In the genomic region with DNA sequence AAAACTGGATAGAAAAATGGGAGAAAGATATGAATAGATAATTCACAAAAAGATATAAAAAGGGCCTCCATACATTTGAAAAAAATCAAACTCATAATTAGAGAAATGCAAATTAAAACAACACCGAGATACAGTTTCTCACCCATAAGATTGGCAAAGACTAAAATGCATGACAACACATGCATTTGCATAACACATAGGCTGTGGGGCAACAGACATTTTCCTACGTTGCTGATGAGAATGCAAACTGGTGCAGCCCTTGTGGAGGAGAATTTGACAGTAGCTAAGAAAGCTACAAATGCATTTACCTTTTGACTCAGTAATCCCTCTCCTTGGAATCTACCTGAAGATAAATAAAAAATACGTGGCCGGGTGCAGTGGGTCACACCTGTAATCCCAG, we compare ENCODE assay signal across 19 cellular contexts. TPM values are rescaled to one million over a fixed set of nuclear protein-coding genes. Genes with fewer than 3 reads are reported as not detected.
DNase-seq lines count a peak whose midpoint lies in the region; ATAC-seq, FAIRE-seq and TF ChIP-seq lines count a peak whose summit lies in the region.
"Had no signal": no experiment of that assay in that cellular context is flagged by ENCODE, and none has a peak within 500 bp of the region (broad histone marks: within the 10 kb centered on the region; RNA-seq: fewer than 3 reads in every experiment).

No MANE protein-coding gene starts in this region.

- TF ChIP-seq CTCF in K562 (IDR thresholded peaks at IDR 0.05 in 2 of 3, conservative IDR thresholded peaks at IDR 0.05 in 1 of 3; ENCODE audit: insufficient read depth in 2 of 3, low read depth in 1 of 3, low read length in 3 of 3) = no peak
- no peak for TF ChIP-seq CTCF in hepatocyte (IDR thresholded peaks at IDR 0.05; ENCODE audit: poor library complexity)

- no TSS peak for BruUV-seq in K562 (replicated peaks; lab: Mats Ljungman, UMichigan)

- H3K27me3 ChIP-seq in H7 (ENCODE audit: control insufficient read depth, insufficient read depth, low read length) (no peaks in the 10 kb centered on the region), K562 (ENCODE audit: control insufficient read depth in 2 of 2, insufficient read depth in 2 of 2, low read length in 2 of 2) (peaks cover 3 to 13% of the 10 kb centered on the region in 2 experiments; a peak in 4 of 5 replicates), hepatocyte (no peaks in the 10 kb centered on the region)
- H3K27me3 ChIP-seq: BLaER1 treated with 17β-estradiol and CSF1 and Interleukin-3, amounts not matched to agents 10 nM and 100 nM had no signal

- no peaks in the 10 kb centered on the region for H3K9me1 ChIP-seq in K562 (ENCODE audit: control insufficient read depth, insufficient read depth, low read length)

- no peak overlapping the region for H3K4me3 ChIP-seq in H7 (ENCODE audit: insufficient read depth, low read depth, low read length)
- H3K4me3 ChIP-seq in K562 = no peak overlapping the region
- H3K4me3 ChIP-seq in hepatocyte = no peak overlapping the region
- H3K4me3 ChIP-seq: BLaER1 treated with 17β-estradiol and CSF1 and Interleukin-3, amounts not matched to agents 10 nM and 100 nM; GM12878 had no signal

- FAIRE-seq in K562 (lab: Jason Lieb, UNC) = no peak
- FAIRE-seq: GM12878, GM18507, HepG2 had no signal

- no peak for ATAC-seq in K562
- ATAC-seq: GM12878, HepG2 had no signal

- H3K9me2 ChIP-seq in hepatocyte (replicated peaks; ENCODE audit: insufficient read depth) = no peaks in the 10 kb centered on the region

- TF ChIP-seq RAD21 in K562 (CRISPR knock-in tag; conservative IDR thresholded peaks at IDR 0.05 in 1 of 2, IDR thresholded peaks at IDR 0.05 in 1 of 2) = no peak

- no peaks in the 10 kb centered on the region for H3K36me3 ChIP-seq in H7 (replicated peaks; ENCODE audit: control insufficient read depth, insufficient read depth, low read length)
- no peaks in the 10 kb centered on the region for H3K36me3 ChIP-seq in K562 (ENCODE audit: control insufficient read depth, insufficient read depth, low read length)
- H3K36me3 ChIP-seq in hepatocyte (replicated peaks; ENCODE audit: insufficient read depth, low read depth) = no peaks in the 10 kb centered on the region
- H3K36me3 ChIP-seq: BLaER1 treated with 17β-estradiol and CSF1 and Interleukin-3, amounts not matched to agents 10 nM and 100 nM had no signal

- POLR2A ChIA-PET in K562 (lab: Yijun Ruan, JAX) = no interaction called here

- H3K9me3 ChIP-seq in K562 (replicated peaks; ENCODE audit: control insufficient read depth, insufficient read depth, low read depth, low read length) (no peaks in the 10 kb centered on the region), hepatocyte (ENCODE audit: low read depth) (no peaks in the 10 kb centered on the region)
- H3K9me3 ChIP-seq: BLaER1 treated with 17β-estradiol and CSF1 and Interleukin-3, amounts not matched to agents 10 nM and 100 nM had no signal

- H3K4me1 ChIP-seq in K562 (replicated peaks in 1 of 2; ENCODE audit: control insufficient read depth in 2 of 2, insufficient read depth in 2 of 2, low read length in 2 of 2) = peaks cover 3 to 10% of the 10 kb centered on the region in 2 experiments; a peak in 4 of 5 replicates
- H3K4me1 ChIP-seq in hepatocyte (ENCODE audit: insufficient read depth) = peaks cover 8% of the 10 kb centered on the region
- H3K4me1 ChIP-seq: BLaER1 treated with 17β-estradiol and CSF1 and Interleukin-3, amounts not matched to agents 10 nM and 100 nM had no signal

- H3K27ac ChIP-seq in K562 (ENCODE audit: extremely low read depth, low read depth, low read length) = no peak overlapping the region
- H3K27ac ChIP-seq in hepatocyte = no peak overlapping the region
- H3K27ac ChIP-seq: BLaER1 treated with 17β-estradiol and CSF1 and Interleukin-3, amounts not matched to agents 10 nM and 100 nM had no signal

- no peak overlapping the region for H3K4me2 ChIP-seq in K562 (ENCODE audit: insufficient read depth, low read length)
- no peak overlapping the region for H3K4me2 ChIP-seq in hepatocyte
- H3K4me2 ChIP-seq: BLaER1 treated with 17β-estradiol and CSF1 and Interleukin-3, amounts not matched to agents 10 nM and 100 nM had no signal

- H4K20me1 ChIP-seq in K562 (replicated peaks; ENCODE audit: control insufficient read depth, insufficient read depth, low read length) (no peaks in the 10 kb centered on the region), hepatocyte (ENCODE audit: insufficient read depth, poor library complexity, severe bottlenecking) (no peaks in the 10 kb centered on the region)
- H4K20me1 ChIP-seq: BLaER1 treated with 17β-estradiol and CSF1 and Interleukin-3, amounts not matched to agents 10 nM and 100 nM had no signal

- in situ Hi-C loops in K562 (cut with MboI) = no loop called here

- H2AFZ ChIP-seq in K562 (ENCODE audit: low read depth, low read length) = no peak overlapping the region
- H2AFZ ChIP-seq in hepatocyte = no peak overlapping the region

- peak; percentile 36 for DNase-seq in H7
- DNase-seq in NCI-H1048 (lab: John Stamatoyannopoulos, UW) = peak; percentile 16
- no peak for DNase-seq in K562 (ENCODE audit: extremely low read depth in 1 of 4, low spot score in 3 of 4)
- peak; percentile 17 for DNase-seq in superior temporal gyrus (ENCODE audit: extremely low spot score)
- DNase-seq in D341Med (ENCODE audit: low spot score) = no peak
- DNase-seq in hepatocyte (ENCODE audit: low spot score) = no peak
- DNase-seq in activated gamma-delta T cell (lab: John Stamatoyannopoulos, UW) = no peak
- DNase-seq: ACHN; CD4-positive, CD25-positive, alpha-beta regulatory T cell; DMS 273 treated with DMSO at 0.1 percent for 48 hours; HCEC 1CT; HFFc6 had no signal

- H3K79me2 ChIP-seq in K562 (ENCODE audit: control insufficient read depth, insufficient read depth, low read length) = no peaks in the 10 kb centered on the region
- H3K79me2 ChIP-seq in hepatocyte = no peaks in the 10 kb centered on the region

- H3K9ac ChIP-seq in K562 (ENCODE audit: insufficient read depth in 1 of 2, low read depth in 2 of 2, low read length in 2 of 2) = no peak overlapping the region
- H3K9ac ChIP-seq: BLaER1 treated with 17β-estradiol and CSF1 and Interleukin-3, amounts not matched to agents 10 nM and 100 nM had no signal

- CTCF ChIA-PET in K562 (lab: Yijun Ruan, JAX; ENCODE audit: low intra/inter-chr PET ratio) = no interaction called here

- no peak for TF ChIP-seq EP300 in K562 (IDR thresholded peaks at IDR 0.05; ENCODE audit: low read length)

- intact Hi-C loops in K562 (cut with micrococcal nuclease) = loop anchor here (5.0 kb wide), 1 partner anchor 57 kb away; the partner anchor contains the start of gene RPL32

- no peak for TF ChIP-seq POLR2A in K562 (conservative IDR thresholded peaks at IDR 0.05)

- 2% methylated on average over 4 of the region's 4 CpGs for WGBS in K562 (ENCODE audit: insufficient coverage, low coverage, missing lambda C conversion rate)
- WGBS in hepatocyte (ENCODE audit: low lambda C conversion rate, missing lambda C conversion rate) = 51% methylated on average over 4 of the region's 4 CpGs

RNA-seq across cellular contexts. Expression of gene CAND2, which starts 11.4 kb away (rescaled TPM):
- 16.7 and 17.4 TPM in 2 replicates for total RNA-seq in H7 (2014; rRNA removed; shearing (Covaris generic))
- 16.3 and 50.5 TPM in 2 replicates for total RNA-seq in K562 (2011; cell fraction: chromatin; rRNA removed; ENCODE audit: low replicate concordance)
- total RNA-seq in K562 (2011; cell fraction: nucleolus; rRNA removed) = 28.2 and 28.5 TPM in 2 replicates
- 14.7 and 16.9 TPM in 2 replicates for total RNA-seq in K562 (2011; cell fraction: nucleoplasm; rRNA removed)
- total RNA-seq in K562 (2014; rRNA removed) = 6.4 and 7.8 TPM in 2 replicates
- 2.5 and 3.1 TPM in 2 replicates for total RNA-seq in K562 (2014; rRNA removed; fragmentation: Illumina TruSeq; extraction: Trizol)
- total RNA-seq in K562 (2015; rRNA removed; fragmentation: Illumina TruSeq; extraction: Trizol) = 4.3 and 4.9 TPM in 2 replicates
- total RNA-seq in K562 (2021) = 14.2 and 14.9 TPM in 2 replicates
- polyA plus RNA-seq in K562 (2011; rRNA removed) = 4.6 and 5.0 TPM in 2 replicates
- polyA plus RNA-seq in K562 (2011; cell fraction: cytosol; rRNA removed) = 3.2 and 10.0 TPM in 2 replicates
- 10.2 and 21.2 TPM in 2 replicates for polyA plus RNA-seq in K562 (2011; cell fraction: nucleus; rRNA removed)
- 6.1 and 10.3 TPM in 2 replicates for polyA plus RNA-seq in K562 (2012)
- 4.2 and 6.5 TPM in 2 replicates for polyA plus RNA-seq in K562 (2014; fragmentation: Illumina TruSeq; extraction: Trizol)
- polyA plus RNA-seq in K562 (2014; fragmentation: Nextera tagmentation; extraction: Ambion mirVana) = 1 to 10 TPM in 1 of 2 experiments, under 1 TPM in 1; 0.91 to 1.4 TPM
- polyA plus RNA-seq in K562 (2014; rRNA removed) = 7.6 and 7.7 TPM in 2 replicates
- polyA minus RNA-seq in K562 (2011; rRNA and poly(A)+ RNA removed) = 3.8 and 8.1 TPM in 2 replicates
- polyA minus RNA-seq in K562 (2011; cell fraction: cytosol; rRNA and poly(A)+ RNA removed) = 7.7 and 7.8 TPM in 2 replicates
- polyA minus RNA-seq in K562 (2011; cell fraction: nucleus; rRNA and poly(A)+ RNA removed) = 10.2 and 10.9 TPM in 2 replicates
- 3.3 and 5.0 TPM in 2 replicates for total RNA-seq in hepatocyte
- 3.1 and 4.3 TPM in 2 replicates for polyA plus RNA-seq in hepatocyte
- total RNA-seq: HepG2 had no signal

RNA-seq across cellular contexts. Expression of gene TMEM40, which starts 26.0 kb away (rescaled TPM):
- 1.8 TPM in 1 of 2 replicates, not detected in the other for total RNA-seq in H7 (2014; rRNA removed; shearing (Covaris generic))
- not detected in 2 replicates for total RNA-seq in K562 (2011; cell fraction: chromatin; rRNA removed; ENCODE audit: low replicate concordance)
- not detected in 2 replicates for total RNA-seq in K562 (2011; cell fraction: nucleolus; rRNA removed)
- total RNA-seq in K562 (2011; cell fraction: nucleoplasm; rRNA removed) = not detected in 2 replicates
- total RNA-seq in K562 (2014; rRNA removed) (not detected in 2 replicates), K562 (2014; rRNA removed; fragmentation: Illumina TruSeq; extraction: Trizol) (not detected in 2 replicates), K562 (2015; rRNA removed; fragmentation: Illumina TruSeq; extraction: Trizol) (not detected in 2 replicates), K562 (2021) (not detected in 2 replicates), hepatocyte (0.52 TPM in 1 of 2 replicates, not detected in the other)
- polyA plus RNA-seq in K562 (2011; rRNA removed) (0.31 TPM in 1 of 2 replicates, not detected in the other), K562 (2014; fragmentation: Illumina TruSeq; extraction: Trizol) (not detected in 2 replicates), K562 (2014; fragmentation: Nextera tagmentation; extraction: Ambion mirVana) (under 1 TPM; 0.11 to 0.14 TPM), K562 (2014; rRNA removed) (not detected in 2 replicates), hepatocyte (0.68 and 1.6 TPM in 2 replicates)
- polyA plus RNA-seq in K562 (2011; cell fraction: cytosol; rRNA removed) = not detected in 2 replicates
- not detected in 2 replicates for polyA plus RNA-seq in K562 (2011; cell fraction: nucleus; rRNA removed)
- not detected in 2 replicates for polyA plus RNA-seq in K562 (2012)
- polyA minus RNA-seq in K562 (2011; rRNA and poly(A)+ RNA removed) = not detected in 2 replicates
- not detected in 2 replicates for polyA minus RNA-seq in K562 (2011; cell fraction: cytosol; rRNA and poly(A)+ RNA removed)
- not detected in 2 replicates for polyA minus RNA-seq in K562 (2011; cell fraction: nucleus; rRNA and poly(A)+ RNA removed)
- total RNA-seq: A172, G401, GM12878, HepG2, HT1080 had no signal
- polyA plus RNA-seq: CD4-positive, CD25-positive, alpha-beta regulatory T cell had no signal

RNA-seq across cellular contexts. Expression of gene RPL32, which starts 56.3 kb away (rescaled TPM):
- 2,054 and 2,130 TPM in 2 replicates for total RNA-seq in H7 (2014; rRNA removed; shearing (Covaris generic))
- total RNA-seq in K562 (2011; cell fraction: chromatin; rRNA removed; ENCODE audit: low replicate concordance) = 321 and 449 TPM in 2 replicates
- 553 and 562 TPM in 2 replicates for total RNA-seq in K562 (2011; cell fraction: nucleolus; rRNA removed)
- total RNA-seq in K562 (2011; cell fraction: nucleoplasm; rRNA removed) = 913 and 2,354 TPM in 2 replicates
- total RNA-seq in K562 (2014; rRNA removed) = 3,132 and 3,347 TPM in 2 replicates
- 4,513 and 4,632 TPM in 2 replicates for total RNA-seq in K562 (2014; rRNA removed; fragmentation: Illumina TruSeq; extraction: Trizol)
- 4,527 and 4,779 TPM in 2 replicates for total RNA-seq in K562 (2015; rRNA removed; fragmentation: Illumina TruSeq; extraction: Trizol)
- 2,738 and 3,009 TPM in 2 replicates for total RNA-seq in K562 (2021)
- polyA plus RNA-seq in K562 (2011; rRNA removed) = 4,861 and 5,231 TPM in 2 replicates
- polyA plus RNA-seq in K562 (2011; cell fraction: cytosol; rRNA removed) = 2,530 and 2,776 TPM in 2 replicates
- polyA plus RNA-seq in K562 (2011; cell fraction: nucleus; rRNA removed) = 1,377 and 2,422 TPM in 2 replicates
- polyA plus RNA-seq in K562 (2012) = 4,850 and 6,211 TPM in 2 replicates
- polyA plus RNA-seq in K562 (2014; fragmentation: Illumina TruSeq; extraction: Trizol) = 5,815 and 6,200 TPM in 2 replicates
- 1,000 to 10,000 TPM; 3,469 to 4,286 TPM for polyA plus RNA-seq in K562 (2014; fragmentation: Nextera tagmentation; extraction: Ambion mirVana)
- 4,142 and 5,104 TPM in 2 replicates for polyA plus RNA-seq in K562 (2014; rRNA removed)
- polyA minus RNA-seq in K562 (2011; rRNA and poly(A)+ RNA removed) = 3,010 and 3,339 TPM in 2 replicates
- 1,491 and 1,656 TPM in 2 replicates for polyA minus RNA-seq in K562 (2011; cell fraction: cytosol; rRNA and poly(A)+ RNA removed)
- 319 and 489 TPM in 2 replicates for polyA minus RNA-seq in K562 (2011; cell fraction: nucleus; rRNA and poly(A)+ RNA removed)
- total RNA-seq in hepatocyte = 897 TPM in 2 replicates
- polyA plus RNA-seq in hepatocyte = 666 and 751 TPM in 2 replicates

Comparison
In these comparisons a context has a peak if more than half of its experiments do, and no peak if none do; other contexts are left out.
1. DNase-seq: peak in H7 (single experiment), NCI-H1048 (single experiment) and superior temporal gyrus (single experiment); none in K562 (0 of 4), D341Med (single experiment), hepatocyte (single experiment) and activated gamma-delta T cell (single experiment).